12 cellular contexts compared by ENCODE assay signal in the genomic region with DNA sequence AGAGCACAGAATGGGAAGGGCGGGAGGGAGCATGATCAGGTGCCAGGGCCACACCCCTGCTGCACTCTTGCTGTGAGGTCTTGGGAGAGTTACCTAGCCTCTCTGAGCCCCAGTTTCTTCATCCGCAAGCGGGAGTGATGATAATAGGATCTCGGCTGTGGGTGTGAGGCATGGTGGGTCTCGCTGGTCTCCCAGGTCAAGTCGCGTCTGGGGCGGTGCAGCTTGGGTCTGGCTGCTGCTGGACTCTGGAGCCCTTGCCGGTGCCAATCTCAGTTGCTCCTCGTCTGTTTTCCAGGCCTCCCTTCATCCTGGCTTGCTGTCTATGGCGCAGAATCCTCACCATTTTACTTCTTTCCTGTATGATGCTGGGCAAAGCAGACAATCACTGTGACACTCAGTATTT.
A peak's percentile ranks its signal among the peaks of the same experiment; 100 is the strongest.
DNase-seq lines count a peak whose midpoint lies in the region; ATAC-seq and TF ChIP-seq lines count a peak whose summit lies in the region.
"Had no signal": no experiment of that assay in that cellular context is flagged by ENCODE, and none has a peak within 500 bp of the region (broad histone marks: within the 10 kb centered on the region; RNA-seq: fewer than 3 reads in every experiment).

No MANE protein-coding gene starts in this region.

- TF ChIP-seq CTCF in left ventricle myocardium inferior (IDR thresholded peaks at IDR 0.05; ENCODE audit: borderline replicate concordance) (peak; percentile 8), IMR-90 (conservative IDR thresholded peaks at IDR 0.05; ENCODE audit: low read depth, low read length) (no peak), brain (conservative IDR thresholded peaks at IDR 0.05) (peak; percentile 8 to 10), progenitor cell of endocrine pancreas (IDR thresholded peaks at IDR 0.05; ENCODE audit: unreplicated experiment) (peak; percentile 14)

- intact Hi-C loops in left ventricle myocardium inferior (cut with micrococcal nuclease) (no loop called here), left cardiac atrium (cut with DNase I) (loop anchor here in 1 of 2 donors (5.0 kb wide), 1 partner anchor 508 kb away; no protein-coding TSS in a partner anchor), IMR-90 (cut with micrococcal nuclease) (loop anchor here (2.0 kb wide), 1 partner anchor 510 kb away; no protein-coding TSS in a partner anchor)
- intact Hi-C loops in activated naive CD4-positive, alpha-beta T cell treated with anti-CD3 and anti-CD28 coated beads for 36 hours (cut with micrococcal nuclease), result loop anchor here (2.0 to 5.0 kb wide), 2 partner anchors 130 to 508 kb away; a partner anchor contains a TSS

- in situ Hi-C loops in IMR-90 (cut with MboI; ENCODE audit: low sequenced_read_pairs), result no loop called here

- H3K36me3 Mint-ChIP-seq in brain, result no peaks in the 10 kb centered on the region
- no peaks in the 10 kb centered on the region for H3K36me3 Mint-ChIP-seq in progenitor cell of endocrine pancreas (ENCODE audit: insufficient read depth)
- no peaks in the 10 kb centered on the region for H3K36me3 Mint-ChIP-seq in activated naive CD4-positive, alpha-beta T cell treated with anti-CD3 and anti-CD28 coated beads for 36 hours (ENCODE audit: low read depth)
- H3K36me3 Mint-ChIP-seq: CD4-positive, CD25-positive, alpha-beta regulatory T cell had no signal

- WGBS in IMR-90 (ENCODE audit: extremely low coverage in 2 of 2, insufficient read length in 1 of 2), 2 experiments, result 80% methylated on average over 1 of the region's 11 CpGs; no CpG with 5 or more reads in 1 of the 2 experiments

- H3K27ac Mint-ChIP-seq in brain (no peak overlapping the region), progenitor cell of endocrine pancreas (no peak overlapping the region)
- no peak overlapping the region for H3K27ac Mint-ChIP-seq in activated naive CD4-positive, alpha-beta T cell treated with anti-CD3 and anti-CD28 coated beads for 36 hours
- H3K27ac Mint-ChIP-seq: CD4-positive, CD25-positive, alpha-beta regulatory T cell had no signal

- H3K18ac ChIP-seq in IMR-90 (ENCODE audit: low read depth, low read length), result no peak overlapping the region

- H3K27ac ChIP-seq in left ventricle myocardium inferior (replicated peaks) (no peak overlapping the region), IMR-90 (ENCODE audit: insufficient read depth, low read length) (no peak overlapping the region)

- H3K36me3 ChIP-seq in left ventricle myocardium inferior (no peaks in the 10 kb centered on the region), IMR-90 (ENCODE audit: control insufficient read depth, insufficient read depth, low read length) (no peaks in the 10 kb centered on the region), H7 (replicated peaks; ENCODE audit: control insufficient read depth, insufficient read depth, low read length) (no peaks in the 10 kb centered on the region)

- no peak overlapping the region for H3K4me3 Mint-ChIP-seq in brain
- no peak overlapping the region for H3K4me3 Mint-ChIP-seq in progenitor cell of endocrine pancreas (ENCODE audit: low read depth)
- H3K4me3 Mint-ChIP-seq in activated naive CD4-positive, alpha-beta T cell treated with anti-CD3 and anti-CD28 coated beads for 36 hours, result no peak overlapping the region
- H3K4me3 Mint-ChIP-seq: CD4-positive, CD25-positive, alpha-beta regulatory T cell had no signal

- H4K91ac ChIP-seq in IMR-90 (ENCODE audit: insufficient read depth, low read depth, low read length), result no peak overlapping the region

- no peak overlapping the region for H3K9ac ChIP-seq in IMR-90 (ENCODE audit: low read depth, low read length)

- no peak for TF ChIP-seq RAD21 in IMR-90 (IDR thresholded peaks at IDR 0.05; ENCODE audit: low read length)

- ATAC-seq in left cardiac atrium (no peak), IMR-90 (ENCODE audit: low read depth) (no peak)

- H4K8ac ChIP-seq in IMR-90 (ENCODE audit: low read depth in 2 of 2, low read length in 2 of 2), result no peak overlapping the region

- H3K23ac ChIP-seq in IMR-90 (ENCODE audit: low read depth, low read length), result no peak overlapping the region

- no peaks in the 10 kb centered on the region for H3K79me1 ChIP-seq in IMR-90 (ENCODE audit: low read depth in 1 of 2, low read length in 2 of 2)

- H2AFZ ChIP-seq in IMR-90 (replicated peaks; ENCODE audit: low read length, poor library complexity), result no peak overlapping the region

- H3K9me3 Mint-ChIP-seq in brain (peaks cover 0 to 17% (median 15%) of the 10 kb centered on the region in 5 experiments), progenitor cell of endocrine pancreas (ENCODE audit: low read depth) (no peaks in the 10 kb centered on the region)
- no peaks in the 10 kb centered on the region for H3K9me3 Mint-ChIP-seq in activated naive CD4-positive, alpha-beta T cell treated with anti-CD3 and anti-CD28 coated beads for 36 hours

- dilution Hi-C loops in IMR-90 (cut with HindIII; ENCODE audit: low sequenced_read_pairs, unreplicated experiment), result no loop called here

- DNase-seq in left ventricle myocardium inferior (no peak), left cardiac atrium (no peak), IMR-90 (no peak), progenitor cell of endocrine pancreas (ENCODE audit: low spot score, unreplicated experiment) (no peak), H7 (no peak), OCI-M2 (lab: John Stamatoyannopoulos, UW; ENCODE audit: unreplicated experiment) (no peak)
- no peak for DNase-seq in activated naive CD4-positive, alpha-beta T cell treated with anti-CD3 and anti-CD28 coated beads for 36 hours
- DNase-seq: NCI-H2227 treated with DMSO at 0.1 percent for 48 hours, NCI-H524 treated with DMSO at 0.1 percent for 48 hours had no signal

- H3K9me3 ChIP-seq in left ventricle myocardium inferior (replicated peaks) (no peaks in the 10 kb centered on the region), IMR-90 (ENCODE audit: control insufficient read depth, insufficient read depth, low read length) (no peaks in the 10 kb centered on the region)

- no peak overlapping the region for H2BK20ac ChIP-seq in IMR-90 (ENCODE audit: low read depth, low read length)

- H3K14ac ChIP-seq in IMR-90 (replicated peaks; ENCODE audit: low read depth, low read length), result no peak overlapping the region

- H2AK5ac ChIP-seq in IMR-90 (ENCODE audit: low read depth, low read length), result no peak overlapping the region

- H3K9me1 ChIP-seq in IMR-90 (ENCODE audit: insufficient read depth, low read length), result no peaks in the 10 kb centered on the region

- H3K27me3 Mint-ChIP-seq in brain (peaks cover 5% of the 10 kb centered on the region), progenitor cell of endocrine pancreas (peaks cover 24% of the 10 kb centered on the region)
- H3K27me3 Mint-ChIP-seq in activated naive CD4-positive, alpha-beta T cell treated with anti-CD3 and anti-CD28 coated beads for 36 hours (ENCODE audit: low read depth), result peaks cover 7% of the 10 kb centered on the region
- H3K27me3 Mint-ChIP-seq: CD4-positive, CD25-positive, alpha-beta regulatory T cell had no signal

- no peak overlapping the region for H3K4me2 ChIP-seq in IMR-90 (ENCODE audit: low read depth, low read length)

- peaks cover 20% of the 10 kb centered on the region for H3K4me1 Mint-ChIP-seq in brain
- peaks cover 2% of the 10 kb centered on the region for H3K4me1 Mint-ChIP-seq in progenitor cell of endocrine pancreas (ENCODE audit: low read depth)
- no peaks in the 10 kb centered on the region for H3K4me1 Mint-ChIP-seq in activated naive CD4-positive, alpha-beta T cell treated with anti-CD3 and anti-CD28 coated beads for 36 hours (ENCODE audit: low read depth)

- no peak overlapping the region for H4K5ac ChIP-seq in IMR-90 (ENCODE audit: low read depth, low read length)

- H2BK120ac ChIP-seq in IMR-90 (ENCODE audit: low read depth, low read length), result no peak overlapping the region

- no peak overlapping the region for H2BK15ac ChIP-seq in IMR-90 (ENCODE audit: low read depth, low read length)

- peaks cover 2% of the 10 kb centered on the region for H3K4me1 ChIP-seq in left ventricle myocardium inferior
- H3K4me1 ChIP-seq in IMR-90 (ENCODE audit: control insufficient read depth, insufficient read depth, low read length), result no peaks in the 10 kb centered on the region

- H3K27me3 ChIP-seq in left ventricle myocardium inferior (ENCODE audit: low read depth) (no peaks in the 10 kb centered on the region), IMR-90 (ENCODE audit: control insufficient read depth, insufficient read depth, low read length) (peaks cover 23% of the 10 kb centered on the region), H7 (ENCODE audit: control insufficient read depth, insufficient read depth, low read length) (no peaks in the 10 kb centered on the region)

- CTCF ChIA-PET in IMR-90 (lab: Yijun Ruan, JAX), result interaction anchor here (0.7 to 2.1 kb wide), 5 partner anchors 8 to 1207 kb away, joined by 3 to 7 read pairs (median 4); no protein-coding TSS in a partner anchor
- CTCF ChIA-PET in activated naive CD4-positive, alpha-beta T cell treated with anti-CD3 and anti-CD28 coated beads for 36 hours (lab: Charles Lee), result interaction anchor here (0.8 to 1.3 kb wide), 4 partner anchors 12 to 509 kb away, joined by 3 to 6 read pairs (median 4); no protein-coding TSS in a partner anchor

- POLR2A ChIA-PET in IMR-90 (lab: Charles Lee; ENCODE audit: unreplicated experiment), result no interaction called here

- BruUV-seq in IMR-90 (replicated peaks; lab: Mats Ljungman, UMichigan), result no TSS peak

- no peak overlapping the region for H3K4me3 ChIP-seq in left ventricle myocardium inferior
- no peak overlapping the region for H3K4me3 ChIP-seq in IMR-90 (ENCODE audit: insufficient read depth, low read depth, low read length)
- no peak overlapping the region for H3K4me3 ChIP-seq in H7 (ENCODE audit: insufficient read depth, low read depth, low read length)
- H3K4me3 ChIP-seq: GM12878 had no signal

- H2BK5ac ChIP-seq in IMR-90 (ENCODE audit: low read depth, low read length, poor library complexity, severe bottlenecking), result no peak overlapping the region

- no peak overlapping the region for H3K56ac ChIP-seq in IMR-90 (ENCODE audit: extremely low read depth, insufficient read depth, low read length)

- peak overlapping the region; percentile 5 for H2AK9ac ChIP-seq in IMR-90 (replicated peaks; ENCODE audit: low read depth, low read length, poor library complexity)

- H4K20me1 ChIP-seq in IMR-90 (ENCODE audit: insufficient read depth, low read length), result no peaks in the 10 kb centered on the region

- TF ChIP-seq POLR2A in IMR-90 (IDR thresholded peaks at IDR 0.05; ENCODE audit: low read depth, low read length), result no peak

- no peak overlapping the region for H3K4ac ChIP-seq in IMR-90 (ENCODE audit: low read depth, low read length)

TF ChIP-seq in IMR-90, 13 proteins besides CTCF, POLR2A, EP300 and RAD21 (continues in another document):
- no peak for TF ChIP-seq MXI1 (IDR thresholded peaks at IDR 0.05; ENCODE audit: borderline replicate concordance, low read depth, low read length)
- TF ChIP-seq, protein P1, sequence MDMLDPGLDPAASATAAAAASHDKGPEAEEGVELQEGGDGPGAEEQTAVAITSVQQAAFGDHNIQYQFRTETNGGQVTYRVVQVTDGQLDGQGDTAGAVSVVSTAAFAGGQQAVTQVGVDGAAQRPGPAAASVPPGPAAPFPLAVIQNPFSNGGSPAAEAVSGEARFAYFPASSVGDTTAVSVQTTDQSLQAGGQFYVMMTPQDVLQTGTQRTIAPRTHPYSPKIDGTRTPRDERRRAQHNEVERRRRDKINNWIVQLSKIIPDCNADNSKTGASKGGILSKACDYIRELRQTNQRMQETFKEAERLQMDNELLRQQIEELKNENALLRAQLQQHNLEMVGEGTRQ (IDR thresholded peaks at IDR 0.05; ENCODE audit: low read depth, low read length), result no peak
